In genomic region chr10:132036153-132036886, GRCh38 we compare ENCODE assay signal across 10 cellular contexts. TPM values are rescaled to one million over a fixed set of nuclear protein-coding genes. Genes with fewer than 3 reads are reported as not detected.
DNase-seq lines count a peak whose midpoint lies in the region; ATAC-seq and TF ChIP-seq lines count a peak whose summit lies in the region.
"Had no signal": no experiment of that assay in that cellular context is flagged by ENCODE, and none has a peak within 500 bp of the region (broad histone marks: within the 10 kb centered on the region; RNA-seq: fewer than 3 reads in every experiment).

No MANE protein-coding gene starts in this region.

- H3K36me3 Mint-ChIP-seq in natural killer cell treated with Interleukin-12 subunit alpha and Interleukin-12 subunit beta and Interleukin-15 and Interleukin-18, amount 100 ng/mL, for 72 hours: no peaks in the 10 kb centered on the region

- intact Hi-C loops in PC-3 (cut with micrococcal nuclease): no loop called here
- intact Hi-C loops in ovary (cut with DNase I): loop anchor here in 1 of 4 donors (10.0 kb wide), 1 partner anchor 108 kb away; no protein-coding TSS in a partner anchor

- H3K27ac Mint-ChIP-seq in natural killer cell treated with Interleukin-12 subunit alpha and Interleukin-12 subunit beta and Interleukin-15 and Interleukin-18, amount 100 ng/mL, for 72 hours: no peak overlapping the region

- H3K4me1 ChIP-seq in PC-3 (ENCODE audit: insufficient read depth, low read length) (no peaks in the 10 kb centered on the region), ovary (ENCODE audit: insufficient read depth) (peaks cover 4% of the 10 kb centered on the region)

- no peaks in the 10 kb centered on the region for H4K20me1 ChIP-seq in PC-3 (ENCODE audit: low read length)

- TF ChIP-seq EP300 in ovary (IDR thresholded peaks at IDR 0.05): no peak

- no TSS peak for BruUV-seq in PC-3 (replicated peaks; lab: Mats Ljungman, UMichigan)

- CTCF ChIA-PET in PC-3 (lab: Charles Lee): no interaction called here

- H3K27me3 Mint-ChIP-seq in natural killer cell treated with Interleukin-12 subunit alpha and Interleukin-12 subunit beta and Interleukin-15 and Interleukin-18, amount 100 ng/mL, for 72 hours: peaks cover 30 to 49% of the 10 kb centered on the region in 2 donors

- H3K9me2 ChIP-seq in PC-3 (replicated peaks; ENCODE audit: low read length): no peaks in the 10 kb centered on the region

- no peak for TF ChIP-seq POLR2A in ovary (IDR thresholded peaks at IDR 0.05)

- TF ChIP-seq CTCF in PC-3 (conservative IDR thresholded peaks at IDR 0.05; ENCODE audit: low read depth, low read length) (no peak), fibroblast of villous mesenchyme (IDR thresholded peaks at IDR 0.05; ENCODE audit: insufficient read depth, low read depth, low read length) (no peak), ovary (IDR thresholded peaks at IDR 0.05) (no peak)

- H3K27ac ChIP-seq in PC-3 (ENCODE audit: low read length) (no peak overlapping the region), ovary (no peak overlapping the region)
- H3K27ac ChIP-seq: neutrophil, SK-N-MC had no signal

- H3K4me3 Mint-ChIP-seq in natural killer cell treated with Interleukin-12 subunit alpha and Interleukin-12 subunit beta and Interleukin-15 and Interleukin-18, amount 100 ng/mL, for 72 hours: no peak overlapping the region

- 1% methylated on average over 35 to 100 of the region's 100 CpGs for WGBS in ovary, 3 donors

- DNase-seq in AG20443 (ENCODE audit: low spot score) (peak; percentile 63), PC-3 (no peak), fibroblast of villous mesenchyme (ENCODE audit: low read depth) (peak; percentile 11), ovary (peak in 4 of 5 donors; percentile 25 to 60 (median 48)), kidney glomerular epithelial cell (lab: John Stamatoyannopoulos, UW) (no peak), A172 (ENCODE audit: low spot score) (no peak)
- DNase-seq in natural killer cell treated with Interleukin-12 subunit alpha and Interleukin-12 subunit beta and Interleukin-15 and Interleukin-18, amount 100 ng/mL, for 72 hours (ENCODE audit: low spot score): no peak

- H3K4me2 ChIP-seq in PC-3 (ENCODE audit: low read length): peak overlapping the region; percentile 64

- no peaks in the 10 kb centered on the region for H3K4me1 Mint-ChIP-seq in natural killer cell treated with Interleukin-12 subunit alpha and Interleukin-12 subunit beta and Interleukin-15 and Interleukin-18, amount 100 ng/mL, for 72 hours (ENCODE audit: low read depth in 2 of 2)

- H3K9me3 ChIP-seq in PC-3 (ENCODE audit: low read length) (no peaks in the 10 kb centered on the region), ovary (no peaks in the 10 kb centered on the region)
- H3K9me3 ChIP-seq: neutrophil had no signal

- H3K79me2 ChIP-seq in PC-3 (ENCODE audit: low read length): no peaks in the 10 kb centered on the region

- H3K36me3 ChIP-seq in PC-3 (ENCODE audit: low read depth, low read length): no peaks in the 10 kb centered on the region
- no peaks in the 10 kb centered on the region for H3K36me3 ChIP-seq in ovary
- H3K36me3 ChIP-seq: neutrophil had no signal

- H3K27me3 ChIP-seq in PC-3 (ENCODE audit: low read length): peaks cover 28% of the 10 kb centered on the region
- no peaks in the 10 kb centered on the region for H3K27me3 ChIP-seq in ovary

- H3K9ac ChIP-seq in PC-3 (ENCODE audit: low read length): no peak overlapping the region

- POLR2A ChIA-PET in PC-3 (lab: Charles Lee; ENCODE audit: unreplicated experiment): no interaction called here

- ATAC-seq in PC-3 (peak; percentile 73), HG03565 (IDR thresholded peaks at IDR 0.05; ENCODE audit: unreplicated experiment) (no peak)
- no peak for ATAC-seq in natural killer cell treated with Interleukin-12 subunit alpha and Interleukin-12 subunit beta and Interleukin-15 and Interleukin-18, amount 100 ng/mL, for 72 hours

- H3K4me3 ChIP-seq in PC-3 (ENCODE audit: low read length) (peak overlapping the region; percentile 56), fibroblast of villous mesenchyme (ENCODE audit: low read depth, low read length) (peak overlapping the region; percentile 10), ovary (peak overlapping the region; percentile 29)
- H3K4me3 ChIP-seq: SK-N-MC had no signal

- H2AFZ ChIP-seq in PC-3 (ENCODE audit: low read length): peak overlapping the region; percentile 50; the same call in 1 of the 2 replicates

- H3F3A ChIP-seq in PC-3 (ENCODE audit: low read length, unreplicated experiment): no peaks in the 10 kb centered on the region

- H3K9me3 Mint-ChIP-seq in natural killer cell treated with Interleukin-12 subunit alpha and Interleukin-12 subunit beta and Interleukin-15 and Interleukin-18, amount 100 ng/mL, for 72 hours: no peaks in the 10 kb centered on the region

RNA-seq across cellular contexts. Expression of gene JAKMIP3, which starts 29.4 kb away (rescaled TPM):
- total RNA-seq in PC-3 (2014; rRNA removed) (0.92 and 1.0 TPM in 2 replicates), fibroblast of villous mesenchyme (under 0.01 and 0.43 TPM in 2 replicates), ovary (1 to 10 TPM in 5 of 7 donors, under 1 TPM in 2; 0.48 to 2.5 (median 1.9) TPM)
- polyA plus RNA-seq in ovary: 1 to 10 TPM in 1 of 2 donors, under 1 TPM in 1; 0.97 to 1.4 TPM
- total RNA-seq in natural killer cell treated with Interleukin-12 subunit alpha and Interleukin-12 subunit beta and Interleukin-15 and Interleukin-18, amount 100 ng/mL, for 72 hours: under 1 TPM in 1 of 2 donors, not detected in 1; 0.05 TPM
- 0.26 and 0.64 TPM in 2 replicates for total RNA-seq in A172 (2014; rRNA removed; shearing (Covaris generic))

RNA-seq across cellular contexts. Expression of gene BNIP3, which starts 54.6 kb away (rescaled TPM):
- total RNA-seq in PC-3 (2014; rRNA removed): 197 and 225 TPM in 2 replicates
- 48.4 and 53.5 TPM in 2 replicates for total RNA-seq in fibroblast of villous mesenchyme
- 100 to 1,000 TPM in 2 of 7 donors, 10 to 100 TPM in 5; 45.1 to 166 (median 70.1) TPM for total RNA-seq in ovary
- 10 to 100 TPM; 39.8 to 47.6 TPM for polyA plus RNA-seq in ovary
- total RNA-seq in natural killer cell treated with Interleukin-12 subunit alpha and Interleukin-12 subunit beta and Interleukin-15 and Interleukin-18, amount 100 ng/mL, for 72 hours: 10 to 100 TPM; 20.5 to 82.2 TPM
- 67.9 and 79.3 TPM in 2 replicates for total RNA-seq in A172 (2014; rRNA removed; shearing (Covaris generic))

Comparison
In these comparisons a context has a peak if more than half of its experiments do, and no peak if none do; other contexts are left out.
1. DNase-seq: peak in AG20443 (single experiment), fibroblast of villous mesenchyme (single experiment) and ovary (4 of 5); none in PC-3 (single experiment), natural killer cell treated with Interleukin-12 subunit alpha and Interleukin-12 subunit beta and Interleukin-15 and Interleukin-18, amount 100 ng/mL, for 72 hours (single experiment), kidney glomerular epithelial cell (single experiment) and A172 (single experiment).
2. Peak in every context shown above with its lines, with median percentiles within 50 percentile points of each other: H3K4me3 ChIP-seq.